ENCODE assay signal across 8 cellular contexts in the genomic region with DNA sequence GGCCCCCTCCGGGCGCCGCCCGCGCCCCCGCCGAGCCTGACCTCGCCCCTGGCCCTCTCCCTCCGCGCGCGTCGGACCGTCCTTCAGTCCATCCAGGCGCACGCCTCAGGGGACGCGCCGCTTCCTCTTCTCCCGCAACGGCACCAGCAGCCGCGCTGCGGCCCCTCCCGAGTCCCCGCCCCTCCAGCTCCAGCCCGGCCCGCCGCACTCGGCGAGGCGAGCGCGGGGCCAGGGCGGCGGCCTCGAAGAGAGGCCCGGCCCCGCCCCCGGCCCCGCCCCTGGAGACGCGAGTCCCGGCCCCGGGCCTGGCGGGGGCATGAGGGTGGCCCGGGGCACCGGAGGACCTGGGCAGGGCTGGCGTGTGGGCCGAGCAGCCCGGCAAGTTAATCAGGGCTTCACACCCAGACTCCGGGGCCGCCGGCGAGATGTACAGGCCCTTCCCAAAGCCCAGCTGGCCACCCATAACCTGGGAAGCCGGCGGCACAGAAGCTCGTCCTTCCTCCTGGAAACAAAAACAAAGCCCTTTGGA. TPM values are rescaled to one million over a fixed set of nuclear protein-coding genes. Genes with fewer than 3 reads are reported as not detected.
DNase-seq lines count a peak whose midpoint lies in the region; FAIRE-seq and TF ChIP-seq lines count a peak whose summit lies in the region.

Gene IGSF3 (minus strand): TSS at position 157 of the 529 bp plus-strand sequence. CDS start 1,407 bp downstream, outside the sequence.

- POLR2A ChIA-PET in H1 (lab: Charles Lee; ENCODE audit: partially characterized antibody), result interaction anchor here (1.0 to 1.6 kb wide), 3 partner anchors 9 to 392 kb away, joined by 4 to 6 read pairs (median 4); partner anchors contain the start of gene TTF2

- H2BK15ac ChIP-seq in H1 (ENCODE audit: low read length), result peak within 1 kb of the TSS; percentile 37; the same call in 1 of the 2 replicates

- peak within 1 kb of the TSS; percentile 13 for H4K91ac ChIP-seq in H1 (replicated peaks; ENCODE audit: insufficient read length, low read length)

- H2BK5ac ChIP-seq in H1 (ENCODE audit: low read depth, low read length), result no peak within 1 kb of the TSS; the same call in 1 of the 2 replicates

- H2BK120ac ChIP-seq in H1 (replicated peaks; ENCODE audit: low read depth, low read length), result peak within 1 kb of the TSS; percentile 38

- H3K27ac ChIP-seq in H1 (ENCODE audit: low read depth, low read length), result no peak within 1 kb of the TSS

- no peak for TF ChIP-seq EP300 in H1 (IDR thresholded peaks at IDR 0.05; ENCODE audit: borderline replicate concordance in 1 of 2, low read depth in 2 of 2, low read length in 2 of 2)

- H4K8ac ChIP-seq in H1 (ENCODE audit: extremely low read depth, insufficient read depth, low read length), result no peak within 1 kb of the TSS; the same call in 1 of the 2 replicates

- peak within 1 kb of the TSS; percentile 28; the same call in 1 of the 2 replicates for H2AFZ ChIP-seq in H1 (ENCODE audit: low read length)

- H3K9me3 Mint-ChIP-seq in mesothelial cell of epicardium, result no peaks in the 10 kb centered on the region

- H3K36me3 Mint-ChIP-seq in mesothelial cell of epicardium, result peaks cover 4% of the 10 kb centered on the region

- H3K4me3 Mint-ChIP-seq in mesothelial cell of epicardium, result peak within 1 kb of the TSS; percentile 82

- CTCF ChIA-PET in H1 (lab: Charles Lee; ENCODE audit: partially characterized antibody), result interaction anchor here (0.9 to 1.8 kb wide), 7 partner anchors 9 to 393 kb away, joined by 3 to 9 read pairs (median 3); partner anchors contain the start of gene TTF2

- H2AK5ac ChIP-seq in H1 (ENCODE audit: low read depth, low read length), result no peak within 1 kb of the TSS

- no peak within 1 kb of the TSS for H2BK20ac ChIP-seq in H1 (ENCODE audit: low read length)

- TF ChIP-seq CTCF in H1 (IDR thresholded peaks at IDR 0.05; ENCODE audit: control extremely low read depth in 1 of 3, insufficient read depth in 1 of 3, low read depth in 1 of 3, low read length in 3 of 3) (no peak), mesothelial cell of epicardium (IDR thresholded peaks at IDR 0.05; ENCODE audit: unreplicated experiment) (no peak)

- H3K79me2 ChIP-seq in H1 (ENCODE audit: control insufficient read depth in 1 of 2, insufficient read depth in 2 of 2, low read length in 2 of 2), result peaks cover 4 to 30% of the 10 kb centered on the region in 2 experiments; a peak in 3 of 4 replicates

- peak within 1 kb of the TSS; percentile 23 for H4K5ac ChIP-seq in H1 (ENCODE audit: insufficient read length, low read depth, low read length)

- H3K23ac ChIP-seq in H1 (ENCODE audit: insufficient read length), result no peak within 1 kb of the TSS

- peaks cover 12% of the 10 kb centered on the region for H3K23me2 ChIP-seq in H1 (ENCODE audit: low read depth, low read length)

- H3K9ac ChIP-seq in H1 (replicated peaks in 1 of 4; ENCODE audit: extremely low read depth in 1 of 4, low read depth in 3 of 4, low read length in 3 of 4), result peak within 1 kb of the TSS in 2 of 4 experiments; percentile 35 to 53; a peak in 6 of 7 replicates

- peak within 1 kb of the TSS; percentile 88 to 95 for H3K4me2 ChIP-seq in H1 (ENCODE audit: insufficient read depth in 1 of 2, low read depth in 2 of 2, low read length in 2 of 2)

- peaks cover 0 to 3% (median 0%) of the 10 kb centered on the region in 4 experiments; a peak in 1 of 8 replicates for H3K36me3 ChIP-seq in H1 (ENCODE audit: control insufficient read depth in 2 of 4, insufficient read depth in 4 of 4, low read length in 3 of 4)

- peaks cover 3% of the 10 kb centered on the region for H3K27me3 Mint-ChIP-seq in mesothelial cell of epicardium (ENCODE audit: low read depth)

- 6% methylated on average over 3 of the region's 58 CpGs; no CpG with 5 or more reads in 1 of the 2 experiments for WGBS in H1 (ENCODE audit: extremely low coverage in 1 of 2, insufficient coverage in 1 of 2, insufficient read length in 1 of 2, insufficient replicate concordance in 2 of 2, low coverage in 1 of 2, low lambda C conversion rate in 2 of 2, missing lambda C conversion rate in 1 of 2), 2 experiments

- peak within 1 kb of the TSS; percentile 54 to 99 (median 86) for H3K4me3 ChIP-seq in H1 (ENCODE audit: extremely low read depth in 1 of 4, insufficient read depth in 2 of 4, low read depth in 3 of 4, low read length in 4 of 4)

- H3K4ac ChIP-seq in H1 (replicated peaks; ENCODE audit: insufficient read length, low read depth, low read length), result no peak within 1 kb of the TSS

- DNase-seq in CMK (ENCODE audit: low read depth) (peak; percentile 64), H54 (ENCODE audit: insufficient read length, low spot score) (peak; percentile 81), NCI-H446 (lab: John Stamatoyannopoulos, UW) (peak; percentile 13 to 78), H1 (ENCODE audit: low read depth in 1 of 2, low spot score in 2 of 2) (peak in 1 of 2 experiments; percentile 85), mesothelial cell of epicardium (ENCODE audit: low spot score in 2 of 2, unreplicated experiment in 2 of 2) (peak; percentile 52 to 71), HCEC 1CT (no peak)
- DNase-seq in activated CD4-positive, alpha-beta T cell treated with anti-CD3 and anti-CD28 coated beads, Interleukin-2, amount 50 U/mL, for 1 hour, result peak; percentile 25
- DNase-seq in stimulated activated CD8-positive, alpha-beta memory T cell treated with anti-CD3 and anti-CD28 coated beads, Interleukin-4, amount 100 ng/mL, for 4 hours (ENCODE audit: low read depth in 2 of 2, low spot score in 1 of 2), result peak; percentile 5 to 8

- H3K18ac ChIP-seq in H1 (ENCODE audit: extremely low read depth, low read length), result peak within 1 kb of the TSS; percentile 78

- H4K20me1 ChIP-seq in H1 (replicated peaks in 1 of 2; ENCODE audit: control insufficient read depth in 1 of 2, insufficient read depth in 2 of 2, low read length in 2 of 2), result peaks cover 3 to 20% of the 10 kb centered on the region in 2 experiments

- peaks cover 38% of the 10 kb centered on the region for H3K4me1 Mint-ChIP-seq in mesothelial cell of epicardium

- H3K9me3 ChIP-seq in H1 (ENCODE audit: insufficient read depth in 2 of 2, low read depth in 1 of 2, low read length in 1 of 2), result no peaks in the 10 kb centered on the region

- no peak within 1 kb of the TSS for H2BK12ac ChIP-seq in H1 (ENCODE audit: low read depth, low read length)

- FAIRE-seq in H54 (lab: Jason Lieb, UNC) (no peak), H1 (lab: Jason Lieb, UNC) (no peak)

- H3K79me1 ChIP-seq in H1 (ENCODE audit: low read depth, low read length), result peaks cover 5% of the 10 kb centered on the region; the same call in 1 of the 2 replicates

- H3K14ac ChIP-seq in H1 (ENCODE audit: insufficient read length), result no peak within 1 kb of the TSS

- no peak for TF ChIP-seq RAD21 in H1 (IDR thresholded peaks at IDR 0.05 in 1 of 2, conservative IDR thresholded peaks at IDR 0.05 in 1 of 2; ENCODE audit: low read depth in 2 of 2, low read length in 2 of 2)

- TF ChIP-seq POLR2A in H54 (IDR thresholded peaks at IDR 0.05; ENCODE audit: low read depth, low read length) (peak; percentile 45; the same call in 1 of the 2 replicates), H1 (IDR thresholded peaks at IDR 0.05; ENCODE audit: control extremely low read depth in 1 of 2, low read depth in 2 of 2, low read length in 2 of 2) (peak in 1 of 2 experiments; percentile 47; a peak in 1 of 3 replicates)

- peaks cover 10 to 20% (median 15%) of the 10 kb centered on the region in 4 experiments; a peak in 5 of 7 replicates for H3K4me1 ChIP-seq in H1 (replicated peaks in 1 of 4; ENCODE audit: control insufficient read depth in 3 of 4, insufficient read depth in 4 of 4, low read length in 3 of 4)

- peaks cover 0 to 3% (median 0%) of the 10 kb centered on the region in 4 experiments; a peak in 3 of 7 replicates for H3K27me3 ChIP-seq in H1 (replicated peaks in 1 of 4; ENCODE audit: control insufficient read depth in 3 of 4, extremely low read depth in 1 of 4, insufficient read depth in 3 of 4, low read length in 3 of 4)

- H3K27ac Mint-ChIP-seq in mesothelial cell of epicardium, result peak within 1 kb of the TSS; percentile 40

- no peak within 1 kb of the TSS for H3K56ac ChIP-seq in H1 (replicated peaks; ENCODE audit: insufficient read length, low read depth, low read length)

TF ChIP-seq in H1, 55 proteins besides CTCF, POLR2A, EP300 and RAD21 (continues in another document):
- TF ChIP-seq TAF7 (optimal IDR thresholded peaks at IDR 0.05; ENCODE audit: borderline replicate concordance, low read depth, low read length) (peak; percentile 17), RBBP5 (IDR thresholded peaks at IDR 0.05; ENCODE audit: borderline replicate concordance, low read depth, low read length) (peak; percentile 55; the same call in 1 of the 2 replicates), PHF8 (conservative IDR thresholded peaks at IDR 0.05; ENCODE audit: low read depth, low read length) (0 out of 2 replicates have a peak, but pooled peaks have one; percentile 42)

RNA-seq across cellular contexts. Expression of gene IGSF3, which starts in this region (rescaled TPM):
- total RNA-seq in H1 (2021; fragmentation: NEBNext Ultra II Directional; extraction: Animal tissue kit (Norgen Biotek cat#: 25700)), result 30.2 and 32.2 TPM in 2 replicates
- polyA plus RNA-seq in H1 (2011; rRNA removed), result 30.0 and 38.7 TPM in 2 replicates
- polyA plus RNA-seq in H1 (2011; cell fraction: cytosol; rRNA removed), result 35.4 TPM
- polyA plus RNA-seq in H1 (2011; cell fraction: nucleus; rRNA removed), result 56.5 TPM
- 20.6 to 27.8 TPM (median 24.4 TPM) in 4 replicates for polyA plus RNA-seq in H1 (2012, experiment 1 of 2)
- 10.1 TPM for polyA plus RNA-seq in H1 (2012, experiment 2 of 2)
- 30.9 TPM for polyA plus RNA-seq in H1 (2013, experiment 1 of 2)
- 28.1 TPM for polyA plus RNA-seq in H1 (2013, experiment 2 of 2)
- polyA minus RNA-seq in H1 (2011; rRNA and poly(A)+ RNA removed), result 56.8 and 70.7 TPM in 2 replicates
- polyA minus RNA-seq in H1 (2011; cell fraction: cytosol; rRNA and poly(A)+ RNA removed), result 34.7 TPM
- polyA minus RNA-seq in H1 (2011; cell fraction: nucleus; rRNA and poly(A)+ RNA removed), result 28.1 TPM
- 59.2 to 60.1 TPM (median 59.4 TPM) in 3 replicates for total RNA-seq in mesothelial cell of epicardium
